ENCODE assay signal across 17 cellular contexts in genomic region chr1:41740058-41740457, GRCh38.
DNase-seq lines count a peak whose midpoint lies in the region; ATAC-seq, FAIRE-seq and TF ChIP-seq lines count a peak whose summit lies in the region.
"Had no signal": no experiment of that assay in that cellular context is flagged by ENCODE, and none has a peak within 500 bp of the region (broad histone marks: within the 10 kb centered on the region; RNA-seq: fewer than 3 reads in every experiment).

No MANE protein-coding gene starts in this region.

- ATAC-seq in stimulated activated naive B cell treated with anti-CD40 and anti-IgM and Interleukin-4, amounts not matched to agents 10 μg/mL and 1 μg/mL and 100 μg/mL, for 72 hours (replicated peaks), result no peak
- no peak for ATAC-seq in left cardiac atrium

- TF ChIP-seq EP300 in H1 (IDR thresholded peaks at IDR 0.05; ENCODE audit: borderline replicate concordance in 1 of 2, low read depth in 2 of 2, low read length in 2 of 2) (no peak), suprapubic skin (IDR thresholded peaks at IDR 0.05) (no peak)

- no peaks in the 10 kb centered on the region for H3K36me3 Mint-ChIP-seq in activated T-cell treated with anti-CD3 and anti-CD28 coated beads, Interleukin-2, amount 50 U/mL, for 24 hours (ENCODE audit: low read depth)
- no peaks in the 10 kb centered on the region for H3K36me3 Mint-ChIP-seq in activated CD4-positive, alpha-beta memory T cell treated with anti-CD3 and anti-CD28 coated beads for 36 hours
- H3K36me3 Mint-ChIP-seq in stimulated activated naive B cell treated with anti-CD40 and anti-IgM and Interleukin-4, amounts not matched to agents 10 μg/mL and 1 μg/mL and 100 μg/mL, for 72 hours, result no peaks in the 10 kb centered on the region
- H3K36me3 Mint-ChIP-seq in Calu3 (ENCODE audit: insufficient read depth, unreplicated experiment), result no peaks in the 10 kb centered on the region
- H3K36me3 Mint-ChIP-seq: brain had no signal

- no peak overlapping the region for H3K9ac ChIP-seq in H1 (replicated peaks in 1 of 4; ENCODE audit: extremely low read depth in 1 of 4, low read depth in 3 of 4, low read length in 3 of 4)

- H3K4me1 Mint-ChIP-seq in activated T-cell treated with anti-CD3 and anti-CD28 coated beads, Interleukin-2, amount 50 U/mL, for 24 hours (ENCODE audit: low read depth), result peaks cover 100% of the 10 kb centered on the region
- H3K4me1 Mint-ChIP-seq in activated CD4-positive, alpha-beta memory T cell treated with anti-CD3 and anti-CD28 coated beads for 36 hours (ENCODE audit: low read depth), result peaks cover 90% of the 10 kb centered on the region
- peaks cover 85 to 97% of the 10 kb centered on the region in 2 donors for H3K4me1 Mint-ChIP-seq in stimulated activated naive B cell treated with anti-CD40 and anti-IgM and Interleukin-4, amounts not matched to agents 10 μg/mL and 1 μg/mL and 100 μg/mL, for 72 hours
- no peaks in the 10 kb centered on the region for H3K4me1 Mint-ChIP-seq in Calu3 (ENCODE audit: low read depth, unreplicated experiment)

- peak overlapping the region; percentile 99 for H3K27ac Mint-ChIP-seq in activated T-cell treated with anti-CD3 and anti-CD28 coated beads, Interleukin-2, amount 50 U/mL, for 24 hours
- peak overlapping the region; percentile 92 for H3K27ac Mint-ChIP-seq in activated CD4-positive, alpha-beta memory T cell treated with anti-CD3 and anti-CD28 coated beads for 36 hours
- peak overlapping the region; percentile 97 for H3K27ac Mint-ChIP-seq in stimulated activated naive B cell treated with anti-CD40 and anti-IgM and Interleukin-4, amounts not matched to agents 10 μg/mL and 1 μg/mL and 100 μg/mL, for 72 hours
- no peak overlapping the region for H3K27ac Mint-ChIP-seq in Calu3 (ENCODE audit: unreplicated experiment)
- H3K27ac Mint-ChIP-seq: brain, nephron progenitor cell had no signal

- POLR2A ChIA-PET in activated CD4-positive, alpha-beta memory T cell treated with anti-CD3 and anti-CD28 coated beads for 36 hours (lab: Charles Lee), result interaction anchor here (1.0 to 2.4 kb wide), 4 partner anchors 10 to 63 kb away, joined by 3 to 16 read pairs (median 4); no protein-coding TSS in a partner anchor
- POLR2A ChIA-PET in H1 (lab: Charles Lee; ENCODE audit: partially characterized antibody), result no interaction called here

- peak overlapping the region; percentile 70; the same call in 1 of the 2 replicates for H4K8ac ChIP-seq in H1 (ENCODE audit: extremely low read depth, insufficient read depth, low read length)

- no peak for FAIRE-seq in H1 (lab: Jason Lieb, UNC)
- FAIRE-seq: G401.6 had no signal

- H3K4me3 ChIP-seq in H1 (ENCODE audit: extremely low read depth in 1 of 4, insufficient read depth in 2 of 4, low read depth in 3 of 4, low read length in 4 of 4) (no peak overlapping the region), suprapubic skin (no peak overlapping the region)
- H3K4me3 ChIP-seq: lung, SJSA1, tibial nerve had no signal

- intact Hi-C loops in activated CD4-positive, alpha-beta memory T cell treated with anti-CD3 and anti-CD28 coated beads for 36 hours (cut with micrococcal nuclease), result loop anchor here (5.0 kb wide), 1 partner anchor 177 kb away; the partner anchor contains the start of gene HIVEP3
- intact Hi-C loops in Calu3 (cut with micrococcal nuclease; ENCODE audit: unreplicated experiment), result no loop called here
- intact Hi-C loops in left cardiac atrium (cut with DNase I), result no loop called here

- no peak overlapping the region for H2BK12ac ChIP-seq in H1 (ENCODE audit: low read depth, low read length)

- H3K9me3 ChIP-seq in H1 (ENCODE audit: insufficient read depth in 2 of 2, low read depth in 1 of 2, low read length in 1 of 2) (no peaks in the 10 kb centered on the region), suprapubic skin (no peaks in the 10 kb centered on the region)
- H3K9me3 ChIP-seq: SJSA1, tibial nerve had no signal

- 95% methylated on average over 5 of the region's 5 CpGs; no CpG with 5 or more reads in 1 of the 2 experiments for WGBS in H1 (ENCODE audit: extremely low coverage in 1 of 2, insufficient coverage in 1 of 2, insufficient read length in 1 of 2, insufficient replicate concordance in 2 of 2, low coverage in 1 of 2, low lambda C conversion rate in 2 of 2, missing lambda C conversion rate in 1 of 2), 2 experiments
- 100% methylated on average over 2 of the region's 5 CpGs for WGBS in suprapubic skin

- H3K27ac ChIP-seq in H1 (ENCODE audit: low read depth, low read length), result no peak overlapping the region
- H3K27ac ChIP-seq in suprapubic skin, result no peak overlapping the region

- H3K9me3 Mint-ChIP-seq in activated T-cell treated with anti-CD3 and anti-CD28 coated beads, Interleukin-2, amount 50 U/mL, for 24 hours, result no peaks in the 10 kb centered on the region
- H3K9me3 Mint-ChIP-seq in activated CD4-positive, alpha-beta memory T cell treated with anti-CD3 and anti-CD28 coated beads for 36 hours, result no peaks in the 10 kb centered on the region
- no peaks in the 10 kb centered on the region for H3K9me3 Mint-ChIP-seq in stimulated activated naive B cell treated with anti-CD40 and anti-IgM and Interleukin-4, amounts not matched to agents 10 μg/mL and 1 μg/mL and 100 μg/mL, for 72 hours
- H3K9me3 Mint-ChIP-seq in Calu3 (ENCODE audit: low read depth, unreplicated experiment), result no peaks in the 10 kb centered on the region
- H3K9me3 Mint-ChIP-seq: nephron progenitor cell had no signal

- no peak overlapping the region for H3K18ac ChIP-seq in H1 (ENCODE audit: extremely low read depth, low read length)

- no peak for TF ChIP-seq CTCF in H1 (IDR thresholded peaks at IDR 0.05; ENCODE audit: control extremely low read depth in 1 of 3, insufficient read depth in 1 of 3, low read depth in 1 of 3, low read length in 3 of 3)
- TF ChIP-seq CTCF in Calu3 (IDR thresholded peaks at IDR 0.05; ENCODE audit: unreplicated experiment), result no peak
- TF ChIP-seq CTCF in suprapubic skin (IDR thresholded peaks at IDR 0.05), result no peak

- no peak overlapping the region for H2BK5ac ChIP-seq in H1 (ENCODE audit: low read depth, low read length)

- TF ChIP-seq RAD21 in H1 (IDR thresholded peaks at IDR 0.05 in 1 of 2, conservative IDR thresholded peaks at IDR 0.05 in 1 of 2; ENCODE audit: low read depth in 2 of 2, low read length in 2 of 2), result no peak

- no peak overlapping the region for H2BK15ac ChIP-seq in H1 (ENCODE audit: low read length)

- H3K36me3 ChIP-seq in H1 (ENCODE audit: control insufficient read depth in 2 of 4, insufficient read depth in 4 of 4, low read length in 3 of 4) (no peaks in the 10 kb centered on the region), suprapubic skin (no peaks in the 10 kb centered on the region)
- H3K36me3 ChIP-seq: SJSA1, tibial nerve had no signal

- no peak overlapping the region for H4K5ac ChIP-seq in H1 (ENCODE audit: insufficient read length, low read depth, low read length)

- H3K4me2 ChIP-seq in H1 (ENCODE audit: insufficient read depth in 1 of 2, low read depth in 2 of 2, low read length in 2 of 2), result no peak overlapping the region

- DNase-seq in activated T-cell treated with anti-CD3 and anti-CD28 coated beads, Interleukin-2, amount 50 U/mL, for 24 hours, result peak; percentile 52
- no peak for DNase-seq in activated T-cell treated with anti-CD3 and anti-CD28 coated beads, Interleukin-2, amount 50 U/mL, for 1 hour
- DNase-seq in activated CD4-positive, alpha-beta memory T cell treated with anti-CD3 and anti-CD28 coated beads for 36 hours, result no peak
- no peak for DNase-seq in H1 (ENCODE audit: low read depth in 1 of 2, low spot score in 2 of 2)
- no peak for DNase-seq in stimulated activated naive B cell treated with anti-CD40 and anti-IgM and Interleukin-4, amounts not matched to agents 10 μg/mL and 1 μg/mL and 100 μg/mL, for 72 hours
- DNase-seq in Calu3, result no peak
- DNase-seq in left cardiac atrium, result no peak
- DNase-seq in suprapubic skin (ENCODE audit: low spot score in 2 of 2), result no peak
- DNase-seq: ACHN; effector CD4-positive, alpha-beta T cell; NCI-H146; nephron progenitor cell had no signal

- H3K23me2 ChIP-seq in H1 (ENCODE audit: low read depth, low read length), result no peaks in the 10 kb centered on the region; the same call in 1 of the 2 replicates

- no peak overlapping the region for H3K56ac ChIP-seq in H1 (replicated peaks; ENCODE audit: insufficient read length, low read depth, low read length)

- CTCF ChIA-PET in activated CD4-positive, alpha-beta memory T cell treated with anti-CD3 and anti-CD28 coated beads for 36 hours (lab: Charles Lee), result no interaction called here
- CTCF ChIA-PET in H1 (lab: Charles Lee; ENCODE audit: partially characterized antibody), result no interaction called here
- CTCF ChIA-PET in Calu3 (lab: Charles Lee), result interaction anchor here (0.6 kb wide), 2 partner anchors 17 to 1896 kb away, joined by 3 to 6 read pairs; no protein-coding TSS in a partner anchor

- no peak overlapping the region for H2BK20ac ChIP-seq in H1 (ENCODE audit: low read length)

- no peak overlapping the region for H2AFZ ChIP-seq in H1 (ENCODE audit: low read length)

- no peak overlapping the region for H4K91ac ChIP-seq in H1 (replicated peaks; ENCODE audit: insufficient read length, low read length)

- H3K14ac ChIP-seq in H1 (ENCODE audit: insufficient read length), result no peak overlapping the region

- H3K23ac ChIP-seq in H1 (ENCODE audit: insufficient read length), result no peak overlapping the region

- H3K27me3 ChIP-seq in H1 (replicated peaks in 1 of 4; ENCODE audit: control insufficient read depth in 3 of 4, extremely low read depth in 1 of 4, insufficient read depth in 3 of 4, low read length in 3 of 4) (no peaks in the 10 kb centered on the region; a peak in 1 of 7 replicates), suprapubic skin (no peaks in the 10 kb centered on the region)
- H3K27me3 ChIP-seq: SJSA1, tibial nerve had no signal

- no peaks in the 10 kb centered on the region for H3K27me3 Mint-ChIP-seq in activated T-cell treated with anti-CD3 and anti-CD28 coated beads, Interleukin-2, amount 50 U/mL, for 24 hours
- H3K27me3 Mint-ChIP-seq in activated CD4-positive, alpha-beta memory T cell treated with anti-CD3 and anti-CD28 coated beads for 36 hours, result no peaks in the 10 kb centered on the region
- no peaks in the 10 kb centered on the region for H3K27me3 Mint-ChIP-seq in stimulated activated naive B cell treated with anti-CD40 and anti-IgM and Interleukin-4, amounts not matched to agents 10 μg/mL and 1 μg/mL and 100 μg/mL, for 72 hours
- H3K27me3 Mint-ChIP-seq in Calu3 (ENCODE audit: unreplicated experiment), result peaks cover 51% of the 10 kb centered on the region
- H3K27me3 Mint-ChIP-seq: brain had no signal

- no TSS peak for BruUV-seq in Calu3 (replicated peaks; lab: Mats Ljungman, UMichigan)

- peaks cover 0 to 3% (median 0%) of the 10 kb centered on the region in 4 experiments; a peak in 2 of 7 replicates for H3K4me1 ChIP-seq in H1 (replicated peaks in 1 of 4; ENCODE audit: control insufficient read depth in 3 of 4, insufficient read depth in 4 of 4, low read length in 3 of 4)
- H3K4me1 ChIP-seq in suprapubic skin, result peaks cover 47% of the 10 kb centered on the region

- no peak overlapping the region for H3K4me3 Mint-ChIP-seq in activated T-cell treated with anti-CD3 and anti-CD28 coated beads, Interleukin-2, amount 50 U/mL, for 24 hours
- H3K4me3 Mint-ChIP-seq in activated CD4-positive, alpha-beta memory T cell treated with anti-CD3 and anti-CD28 coated beads for 36 hours, result no peak overlapping the region
- H3K4me3 Mint-ChIP-seq in stimulated activated naive B cell treated with anti-CD40 and anti-IgM and Interleukin-4, amounts not matched to agents 10 μg/mL and 1 μg/mL and 100 μg/mL, for 72 hours, result peak overlapping the region in 1 of 2 donors; percentile 74
- no peak overlapping the region for H3K4me3 Mint-ChIP-seq in Calu3 (ENCODE audit: low read depth, unreplicated experiment)
- H3K4me3 Mint-ChIP-seq: brain, nephron progenitor cell had no signal

- H3K79me1 ChIP-seq in H1 (ENCODE audit: low read depth, low read length), result no peaks in the 10 kb centered on the region

- no peak overlapping the region for H2BK120ac ChIP-seq in H1 (replicated peaks; ENCODE audit: low read depth, low read length)

- no peaks in the 10 kb centered on the region for H3K79me2 ChIP-seq in H1 (ENCODE audit: control insufficient read depth in 1 of 2, insufficient read depth in 2 of 2, low read length in 2 of 2)

- no peaks in the 10 kb centered on the region for H4K20me1 ChIP-seq in H1 (replicated peaks in 1 of 2; ENCODE audit: control insufficient read depth in 1 of 2, insufficient read depth in 2 of 2, low read length in 2 of 2)

- TF ChIP-seq POLR2A in H1 (IDR thresholded peaks at IDR 0.05; ENCODE audit: control extremely low read depth in 1 of 2, low read depth in 2 of 2, low read length in 2 of 2) (no peak), suprapubic skin (IDR thresholded peaks at IDR 0.05) (no peak)

- H3K4ac ChIP-seq in H1 (replicated peaks; ENCODE audit: insufficient read length, low read depth, low read length), result no peak overlapping the region

- H2AK5ac ChIP-seq in H1 (ENCODE audit: low read depth, low read length), result no peak overlapping the region
